31 cellular contexts compared by ENCODE assay signal in the genomic region with DNA sequence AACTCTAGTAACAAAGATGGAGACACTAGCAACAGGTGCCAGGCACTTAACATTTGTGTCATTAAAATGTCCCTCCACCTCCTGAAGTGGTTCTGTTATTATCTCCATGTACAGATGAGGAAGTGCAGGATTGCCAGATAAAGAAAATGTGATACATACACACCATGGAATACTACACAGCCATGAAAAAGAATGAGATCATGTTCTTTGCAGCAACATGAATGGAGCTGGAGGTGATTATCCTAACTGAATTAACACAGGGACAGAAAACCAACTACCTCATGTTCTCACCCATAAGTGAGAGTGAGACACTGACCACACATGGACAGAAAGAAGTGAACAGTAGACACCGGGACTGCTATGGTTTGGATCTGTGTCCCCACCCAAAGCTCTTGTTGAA.
"Had no signal": no experiment of that assay in that cellular context is flagged by ENCODE, and none has a peak within 500 bp of the region (broad histone marks: within the 10 kb centered on the region; RNA-seq: fewer than 3 reads in every experiment).

No MANE protein-coding gene starts in this region.

- DNase-seq: activated B cell treated with CpG ODN at 0.5 μM for 24 hours; activated CD4-positive, alpha-beta T cell treated with anti-CD3 and anti-CD28 coated beads for 48 hours; activated CD4-positive, alpha-beta T cell treated with anti-CD3 and anti-CD28 coated beads, Interleukin-2, amount 50 U/mL, for 1 hour; activated CD4-positive, alpha-beta T cell treated with anti-CD3 and anti-CD28 coated beads, Interleukin-2, amount 50 U/mL, for 48 hours; activated CD8-positive, alpha-beta memory T cell treated with anti-CD3 and anti-CD28 coated beads for 24 hours; activated CD8-positive, alpha-beta T cell treated with anti-CD3 and anti-CD28 coated beads for 36 hours; activated effector memory CD4-positive, alpha-beta T cell treated with anti-CD3 and anti-CD28 coated beads, Interleukin-2, amount 50 U/mL, for 16 hours; activated naive CD4-positive, alpha-beta T cell treated with anti-CD3 and anti-CD28 coated beads for 36 hours; activated naive CD8-positive, alpha-beta T cell treated with anti-CD3 and anti-CD28 coated beads for 36 hours; activated naive CD8-positive, alpha-beta T cell treated with anti-CD3 and anti-CD28 coated beads, Interleukin-2, amount 50 U/mL, for 24 hours; activated T-cell treated with anti-CD3 and anti-CD28 coated beads, Interleukin-2, amount 50 U/mL, for 4 hours; amygdala; aorta; body of pancreas; caudate nucleus; cortex of kidney; dermis blood vessel endothelial cell; effector CD4-positive, alpha-beta T cell; effector memory CD8-positive, alpha-beta T cell; esophagus squamous epithelium; foreskin melanocyte; heart right ventricle; T1000; WERI-Rb-1 had no signal

- H3K4me3 Mint-ChIP-seq: activated B cell treated with CpG ODN at 0.5 μM for 24 hours; activated CD8-positive, alpha-beta T cell treated with anti-CD3 and anti-CD28 coated beads for 36 hours; activated naive CD4-positive, alpha-beta T cell treated with anti-CD3 and anti-CD28 coated beads for 36 hours; activated naive CD4-positive, alpha-beta T cell treated with anti-CD3 and anti-CD28 coated beads, Interleukin-2, amount 50 U/mL, for 24 hours; activated naive CD8-positive, alpha-beta T cell treated with anti-CD3 and anti-CD28 coated beads for 36 hours; activated naive CD8-positive, alpha-beta T cell treated with anti-CD3 and anti-CD28 coated beads, Interleukin-2, amount 50 U/mL, for 24 hours; activated T-cell treated with anti-CD3 and anti-CD28 coated beads, Interleukin-2, amount 50 U/mL, for 4 hours; effector memory CD8-positive, alpha-beta T cell; T-helper 2 cell treated with Interferon-gamma antibody and Interleukin-4, amounts not matched to agents 5 μg/mL and 100 μg/mL, for 36 hours had no signal

- ATAC-seq: activated CD4-positive, CD25-positive, alpha-beta regulatory T cell treated with anti-CD3 and anti-CD28 coated beads, Interleukin-2, amount 50 U/mL, for 24 hours; activated CD8-positive, alpha-beta T cell treated with anti-CD3 and anti-CD28 coated beads for 36 hours; activated naive CD8-positive, alpha-beta T cell treated with anti-CD3 and anti-CD28 coated beads, Interleukin-2, amount 50 U/mL, for 24 hours; activated T-cell treated with anti-CD3 and anti-CD28 coated beads, Interleukin-2, amount 50 U/mL, for 4 hours; body of pancreas; effector memory CD8-positive, alpha-beta T cell; gastroesophageal sphincter; heart right ventricle had no signal

- H3K27ac Mint-ChIP-seq: activated B cell treated with CpG ODN at 0.5 μM for 24 hours; activated CD8-positive, alpha-beta T cell treated with anti-CD3 and anti-CD28 coated beads for 36 hours; activated naive CD4-positive, alpha-beta T cell treated with anti-CD3 and anti-CD28 coated beads for 36 hours; activated naive CD8-positive, alpha-beta T cell treated with anti-CD3 and anti-CD28 coated beads for 36 hours; activated naive CD8-positive, alpha-beta T cell treated with anti-CD3 and anti-CD28 coated beads, Interleukin-2, amount 50 U/mL, for 24 hours; activated T-helper 2 cell treated with anti-CD3 and anti-CD28 coated beads, Interferon-gamma antibody, Interleukin-2, Interleukin-4, amounts not matched to agents 10 μg/mL and 5 μg/mL and 100 μg/mL, durations not matched to agents 14 hours and 24 hours and 36 hours; effector memory CD8-positive, alpha-beta T cell; T-helper 2 cell treated with Interferon-gamma antibody and Interleukin-4, amounts not matched to agents 5 μg/mL and 100 μg/mL, for 36 hours had no signal

- H3K27me3 Mint-ChIP-seq: activated CD8-positive, alpha-beta T cell treated with anti-CD3 and anti-CD28 coated beads for 36 hours; activated naive CD4-positive, alpha-beta T cell treated with anti-CD3 and anti-CD28 coated beads, Interleukin-2, amount 50 U/mL, for 24 hours; activated naive CD8-positive, alpha-beta T cell treated with anti-CD3 and anti-CD28 coated beads for 36 hours; activated naive CD8-positive, alpha-beta T cell treated with anti-CD3 and anti-CD28 coated beads, Interleukin-2, amount 50 U/mL, for 24 hours had no signal

- FAIRE-seq: colon, endothelial cell of umbilical vein had no signal

- H3K9me3 Mint-ChIP-seq: activated naive CD4-positive, alpha-beta T cell treated with anti-CD3 and anti-CD28 coated beads, Interleukin-2, amount 50 U/mL, for 24 hours; activated T-cell treated with anti-CD3 and anti-CD28 coated beads, Interleukin-2, amount 50 U/mL, for 4 hours had no signal

- H3K4me1 Mint-ChIP-seq: activated B cell treated with CpG ODN at 0.5 μM for 24 hours; activated naive CD4-positive, alpha-beta T cell treated with anti-CD3 and anti-CD28 coated beads, Interleukin-2, amount 50 U/mL, for 24 hours; activated naive CD8-positive, alpha-beta T cell treated with anti-CD3 and anti-CD28 coated beads for 36 hours; activated naive CD8-positive, alpha-beta T cell treated with anti-CD3 and anti-CD28 coated beads, Interleukin-2, amount 50 U/mL, for 24 hours had no signal

- H3K36me3 Mint-ChIP-seq: activated naive CD4-positive, alpha-beta T cell treated with anti-CD3 and anti-CD28 coated beads, Interleukin-2, amount 50 U/mL, for 24 hours had no signal
